In genomic region chr2:52810460-52810859, GRCh38 we compare ENCODE assay signal across 8 cellular contexts.
A peak's percentile ranks its signal among the peaks of the same experiment; 100 is the strongest.
DNase-seq lines count a peak whose midpoint lies in the region; ATAC-seq, FAIRE-seq and TF ChIP-seq lines count a peak whose summit lies in the region.

No MANE protein-coding gene starts in this region.

- no peaks in the 10 kb centered on the region for H3K79me1 ChIP-seq in mesenchymal stem cell (replicated peaks; ENCODE audit: low read length, poor library complexity, severe bottlenecking)

- H3K14ac ChIP-seq in mesenchymal stem cell (ENCODE audit: low read length in 2 of 2), result no peak overlapping the region

- WGBS in mesenchymal stem cell, result 51% methylated on average over 4 of the region's 4 CpGs

- TF ChIP-seq CTCF in GM10248 (IDR thresholded peaks at IDR 0.05; ENCODE audit: control extremely low read depth, extremely low read depth, low read depth, missing control alignments), result peak; percentile 28
- no peak for TF ChIP-seq CTCF in mesothelial cell of epicardium (IDR thresholded peaks at IDR 0.05; ENCODE audit: unreplicated experiment)

- H3K9me3 Mint-ChIP-seq in mesothelial cell of epicardium, result peaks cover 26% of the 10 kb centered on the region

- H3K4ac ChIP-seq in mesenchymal stem cell (ENCODE audit: low read depth in 1 of 2, low read length in 2 of 2), result no peak overlapping the region

- H4K91ac ChIP-seq in mesenchymal stem cell (ENCODE audit: low read length), result no peak overlapping the region

- H3K4me1 ChIP-seq in mesenchymal stem cell (ENCODE audit: control insufficient read depth, insufficient read depth, low read depth, low read length), result no peaks in the 10 kb centered on the region

- H3K4me3 Mint-ChIP-seq in mesothelial cell of epicardium, result no peak overlapping the region

- no peak overlapping the region for H3K27ac ChIP-seq in mesenchymal stem cell (ENCODE audit: low read length, poor library complexity, severe bottlenecking)

- H3K9ac ChIP-seq in mesenchymal stem cell (ENCODE audit: low read length), result no peak overlapping the region

- no peak overlapping the region for H2AFZ ChIP-seq in mesenchymal stem cell (ENCODE audit: low read depth, low read length)

- CTCF ChIA-PET in GM10248 (lab: Yijun Ruan, JAX), result interaction anchor here (1.8 kb wide), 1 partner anchor 10 kb away, joined by 8 read pairs; no protein-coding TSS in a partner anchor

- peak; percentile 8 for DNase-seq in GM10248 (ENCODE audit: extremely low spot score)
- DNase-seq in HTR-8/SVneo (ENCODE audit: insufficient read length, low spot score), result peak; percentile 41
- peak; percentile 25 for DNase-seq in brain pericyte (ENCODE audit: low read depth, low spot score)
- DNase-seq in mesenchymal stem cell, result peak; percentile 17
- DNase-seq in NCI-H345 treated with DMSO at 0.1 percent for 48 hours (lab: John Stamatoyannopoulos, UW; ENCODE audit: unreplicated experiment), result no peak
- DNase-seq in mesothelial cell of epicardium (ENCODE audit: low spot score in 2 of 2, unreplicated experiment in 2 of 2), result no peak

- H3K4me2 ChIP-seq in mesenchymal stem cell (ENCODE audit: low read length, poor library complexity, severe bottlenecking), result no peak overlapping the region

- H3K36me3 Mint-ChIP-seq in mesothelial cell of epicardium, result no peaks in the 10 kb centered on the region

- no peak overlapping the region for H4K8ac ChIP-seq in mesenchymal stem cell (ENCODE audit: low read length)

- no peak overlapping the region for H2BK120ac ChIP-seq in mesenchymal stem cell (ENCODE audit: low read depth, low read length)

- H3K36me3 ChIP-seq in mesenchymal stem cell (ENCODE audit: control insufficient read depth in 1 of 2, insufficient read depth in 2 of 2, low read depth in 1 of 2, low read length in 2 of 2), result no peaks in the 10 kb centered on the region

- no peaks in the 10 kb centered on the region for H3K27me3 ChIP-seq in mesenchymal stem cell (ENCODE audit: control insufficient read depth in 1 of 2, insufficient read depth in 1 of 2, low read length in 2 of 2)

- no peak overlapping the region for H3K23ac ChIP-seq in mesenchymal stem cell (ENCODE audit: low read length in 2 of 2)

- POLR2A ChIA-PET in GM10248 (lab: Yijun Ruan, JAX), result no interaction called here

- H3K18ac ChIP-seq in mesenchymal stem cell (ENCODE audit: low read depth in 1 of 2, low read length in 2 of 2), result no peak overlapping the region

- H3K27me3 Mint-ChIP-seq in mesothelial cell of epicardium (ENCODE audit: low read depth), result no peaks in the 10 kb centered on the region

- peak; percentile 54 for FAIRE-seq in HTR-8/SVneo (lab: Jason Lieb, UNC)

- H3K4me3 ChIP-seq in mesenchymal stem cell (ENCODE audit: insufficient read depth in 1 of 2, low read depth in 1 of 2, low read length in 2 of 2), result no peak overlapping the region

- no peak overlapping the region for H3K27ac Mint-ChIP-seq in mesothelial cell of epicardium

- H3K4me1 Mint-ChIP-seq in mesothelial cell of epicardium, result peaks cover 1% of the 10 kb centered on the region

- no peak overlapping the region for H2BK12ac ChIP-seq in mesenchymal stem cell (ENCODE audit: low read length in 2 of 2)

- H3K9me3 ChIP-seq in mesenchymal stem cell (ENCODE audit: control insufficient read depth, low read length), result peaks cover 4% of the 10 kb centered on the region

- H2AK5ac ChIP-seq in mesenchymal stem cell (ENCODE audit: low read length, severe bottlenecking), result no peak overlapping the region

- ATAC-seq in HG03442 (IDR thresholded peaks at IDR 0.05; ENCODE audit: unreplicated experiment), result no peak
- no peak for ATAC-seq in activated CD4-positive, CD25-positive, alpha-beta regulatory T cell treated with anti-CD3 and anti-CD28 coated beads, Interleukin-2, amount 50 U/mL, for 24 hours

- H2BK15ac ChIP-seq in mesenchymal stem cell (ENCODE audit: low read depth, poor library complexity, severe bottlenecking), result no peak overlapping the region

- no peak overlapping the region for H2BK5ac ChIP-seq in mesenchymal stem cell (ENCODE audit: low read depth, low read length, poor library complexity, severe bottlenecking)

Comparison
In these comparisons a context has a peak if more than half of its experiments do, and no peak if none do; other contexts are left out.
1. DNase-seq: peak in GM10248 (single experiment), HTR-8/SVneo (single experiment), brain pericyte (single experiment) and mesenchymal stem cell (single experiment); none in NCI-H345 treated with DMSO at 0.1 percent for 48 hours (single experiment) and mesothelial cell of epicardium (0 of 2).